Comparison of ENCODE assay signal across 9 cellular contexts in the genomic region with DNA sequence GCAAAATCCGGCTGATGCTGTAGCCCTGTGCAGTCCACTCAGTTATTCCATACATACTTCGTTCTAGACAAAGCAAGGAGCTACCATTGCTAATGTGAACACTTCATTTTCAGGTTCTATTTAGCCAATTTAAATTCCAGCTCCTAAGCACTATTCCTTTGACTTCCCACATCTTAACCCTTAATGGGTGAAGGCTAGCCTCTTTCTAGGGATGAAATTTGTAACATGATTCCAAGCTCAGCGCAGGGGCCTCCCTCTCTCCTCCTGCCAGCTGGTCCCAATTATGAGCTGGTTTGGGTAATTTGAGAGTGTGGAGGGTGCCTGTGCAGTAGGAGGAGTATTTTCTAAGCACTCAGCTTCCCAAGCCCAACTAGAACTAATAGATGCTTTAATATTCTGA. TPM values are rescaled to one million over a fixed set of nuclear protein-coding genes. Genes with fewer than 3 reads are reported as not detected.
A peak's percentile ranks its signal among the peaks of the same experiment; 100 is the strongest.
DNase-seq lines count a peak whose midpoint lies in the region; TF ChIP-seq lines count a peak whose summit lies in the region.
"Had no signal": no experiment of that assay in that cellular context is flagged by ENCODE, and none has a peak within 500 bp of the region (broad histone marks: within the 10 kb centered on the region; RNA-seq: fewer than 3 reads in every experiment).

No MANE protein-coding gene starts in this region.

- H4K5ac ChIP-seq in H9 (ENCODE audit: insufficient read length, low read depth, low read length): no peak overlapping the region

- H3K4me1 Mint-ChIP-seq in H9: peaks cover 65 to 73% of the 10 kb centered on the region in 2 experiments

- peaks cover under 1% of the 10 kb centered on the region; the same call in 1 of the 2 replicates for H3K27me3 Mint-ChIP-seq in H9 (ENCODE audit: low read depth)

- H3K14ac ChIP-seq in H9 (ENCODE audit: insufficient read depth, low read length): no peak overlapping the region

- H3K4me3 Mint-ChIP-seq in H9: peak overlapping the region in 1 of 2 experiments; percentile 18; a peak in 1 of 5 replicates

- TF ChIP-seq CTCF in H9 (conservative IDR thresholded peaks at IDR 0.05) (no peak), choroid plexus epithelial cell (conservative IDR thresholded peaks at IDR 0.05; ENCODE audit: low read depth, low read length) (no peak), thyroid gland (IDR thresholded peaks at IDR 0.05) (no peak), ovary (IDR thresholded peaks at IDR 0.05) (no peak)

- H3K23me2 ChIP-seq in H9 (ENCODE audit: insufficient read length, low read depth, low read length, poor library complexity, severe bottlenecking): no peaks in the 10 kb centered on the region

- no peak overlapping the region for H2BK12ac ChIP-seq in H9 (ENCODE audit: insufficient read length, low read depth, low read length)

- TF ChIP-seq POLR2A in thyroid gland (IDR thresholded peaks at IDR 0.05) (no peak), ovary (IDR thresholded peaks at IDR 0.05) (no peak)

- H4K8ac ChIP-seq in H9 (replicated peaks; ENCODE audit: insufficient read length, low read depth, low read length): no peak overlapping the region

- H3K79me1 ChIP-seq in H9 (ENCODE audit: insufficient read depth, low read depth, low read length, poor library complexity, severe bottlenecking): no peaks in the 10 kb centered on the region

- H3K9me3 ChIP-seq in H9 (ENCODE audit: control insufficient read depth, low read depth, low read length) (no peaks in the 10 kb centered on the region), thyroid gland (no peaks in the 10 kb centered on the region), ovary (no peaks in the 10 kb centered on the region)
- H3K9me3 ChIP-seq in effector memory CD4-positive, alpha-beta T cell (ENCODE audit: control insufficient read depth, low read length): no peaks in the 10 kb centered on the region
- H3K9me3 ChIP-seq: upper lobe of left lung had no signal

- H3K79me2 ChIP-seq in H9 (ENCODE audit: insufficient read depth, low read length): no peaks in the 10 kb centered on the region

- no peak overlapping the region for H3K4ac ChIP-seq in H9 (ENCODE audit: low read depth, low read length)

- no peak overlapping the region for H3K4me3 ChIP-seq in choroid plexus epithelial cell (ENCODE audit: low read depth, low read length)
- H3K4me3 ChIP-seq in thyroid gland (replicated peaks in 1 of 3): no peak overlapping the region
- H3K4me3 ChIP-seq in ovary: no peak overlapping the region
- H3K4me3 ChIP-seq in effector memory CD4-positive, alpha-beta T cell (ENCODE audit: insufficient read depth, low read depth, low read length, poor library complexity, severe bottlenecking): no peak overlapping the region
- H3K4me3 ChIP-seq: upper lobe of left lung had no signal

- H3K4me1 ChIP-seq in H9 (ENCODE audit: insufficient read depth, low read length) (peaks cover 19% of the 10 kb centered on the region; the same call in 1 of the 2 replicates), thyroid gland (peaks cover 0 to 13% of the 10 kb centered on the region in 2 donors), ovary (ENCODE audit: insufficient read depth) (peaks cover 4% of the 10 kb centered on the region)
- no peaks in the 10 kb centered on the region for H3K4me1 ChIP-seq in effector memory CD4-positive, alpha-beta T cell (ENCODE audit: control insufficient read depth, insufficient read depth, low read length, poor library complexity, severe bottlenecking)

- no peak overlapping the region for H4K91ac ChIP-seq in H9 (ENCODE audit: insufficient read length, low read depth, low read length)

- peaks cover 0 to 3% (median 0%) of the 10 kb centered on the region in 3 experiments; a peak in 1 of 7 replicates for H3K36me3 Mint-ChIP-seq in H9 (ENCODE audit: insufficient read depth in 1 of 3, low read depth in 3 of 3)

- H2BK15ac ChIP-seq in H9 (ENCODE audit: low read depth, low read length): no peak overlapping the region

- H2BK120ac ChIP-seq in H9 (ENCODE audit: low read depth, low read length, poor library complexity, severe bottlenecking): no peak overlapping the region

- no peak for TF ChIP-seq EP300 in ovary (IDR thresholded peaks at IDR 0.05)

- no peaks in the 10 kb centered on the region for H4K20me1 ChIP-seq in H9 (ENCODE audit: control insufficient read depth, insufficient read depth, insufficient read length)

- DNase-seq in H9 (no peak), NCI-H2171 (lab: John Stamatoyannopoulos, UW) (peak; percentile 89), choroid plexus epithelial cell (ENCODE audit: low read depth) (peak; percentile 50), retina (peak; percentile 47), thyroid gland (no peak), ovary (no peak)
- no peak for DNase-seq in effector memory CD4-positive, alpha-beta T cell
- DNase-seq: activated T-cell treated with anti-CD3 and anti-CD28 coated beads, Interleukin-2, amount 50 U/mL, for 1 hour; upper lobe of left lung had no signal

- no peak overlapping the region for H2AK5ac ChIP-seq in H9 (ENCODE audit: insufficient read length, low read length)

- H3K27ac ChIP-seq in H9 (ENCODE audit: insufficient read length, low read depth, low read length) (no peak overlapping the region), thyroid gland (no peak overlapping the region), ovary (no peak overlapping the region)
- no peak overlapping the region for H3K27ac ChIP-seq in effector memory CD4-positive, alpha-beta T cell (ENCODE audit: insufficient read depth, low read length, poor library complexity, severe bottlenecking)
- H3K27ac ChIP-seq: upper lobe of left lung had no signal

- no CpG with 5 or more reads among the region's 3 CpGs for WGBS in H9 (ENCODE audit: extremely low coverage, insufficient read length, low lambda C conversion rate)
- WGBS in thyroid gland, 2 donors: 54 to 79% methylated on average over 3 of the region's 3 CpGs
- 19 to 24% (median 23%) methylated on average over 3 of the region's 3 CpGs for WGBS in ovary, 3 donors

- H2AFZ ChIP-seq in H9 (ENCODE audit: low read length): no peak overlapping the region

- H3K36me3 ChIP-seq in thyroid gland (no peaks in the 10 kb centered on the region), ovary (no peaks in the 10 kb centered on the region)
- H3K36me3 ChIP-seq in effector memory CD4-positive, alpha-beta T cell (ENCODE audit: control insufficient read depth, insufficient read depth, low read length): no peaks in the 10 kb centered on the region
- H3K36me3 ChIP-seq: upper lobe of left lung had no signal

- no peak overlapping the region for H2BK5ac ChIP-seq in H9 (ENCODE audit: insufficient read length, low read length)

- H3T11ph ChIP-seq in H9 (ENCODE audit: low read length): no peak overlapping the region

- H3K18ac ChIP-seq in H9 (ENCODE audit: insufficient read length, low read depth, low read length): no peak overlapping the region

- H3K4me2 ChIP-seq in H9 (ENCODE audit: insufficient read depth, insufficient read length, low read length): no peak overlapping the region

- H3K23ac ChIP-seq in H9 (ENCODE audit: insufficient read length, low read depth, low read length): no peak overlapping the region

- no peak overlapping the region for H3K56ac ChIP-seq in H9 (ENCODE audit: insufficient read length, low read depth, low read length)

- no peak overlapping the region for H2BK20ac ChIP-seq in H9 (ENCODE audit: low read depth, low read length, poor library complexity, severe bottlenecking)

- intact Hi-C loops in thyroid gland (cut with DNase I): loop anchor here (10.0 kb wide), 1 partner anchor 189 kb away; no protein-coding TSS in a partner anchor
- intact Hi-C loops in ovary (cut with DNase I): loop anchor here in 1 of 4 donors (10.0 kb wide), 1 partner anchor 199 kb away; no protein-coding TSS in a partner anchor

- H3K27me3 ChIP-seq in H9 (ENCODE audit: insufficient read depth, low read length): no peaks in the 10 kb centered on the region
- no peaks in the 10 kb centered on the region for H3K27me3 ChIP-seq in thyroid gland
- no peaks in the 10 kb centered on the region for H3K27me3 ChIP-seq in ovary
- H3K27me3 ChIP-seq in effector memory CD4-positive, alpha-beta T cell (replicated peaks; ENCODE audit: control insufficient read depth, insufficient read depth, low read length, poor library complexity, severe bottlenecking): no peaks in the 10 kb centered on the region
- H3K27me3 ChIP-seq: upper lobe of left lung had no signal

- no peak overlapping the region for H3K9ac ChIP-seq in H9 (ENCODE audit: extremely low read depth, insufficient read length, low read length)

- peak overlapping the region in 2 of 3 experiments; percentile 52 to 72; a peak in 3 of 7 replicates for H3K27ac Mint-ChIP-seq in H9

- H3K9me3 Mint-ChIP-seq in H9: peaks cover 4% of the 10 kb centered on the region in 2 experiments; a peak in 2 of 5 replicates

RNA-seq across cellular contexts. Expression of a gene that starts 53.9 kb away (rescaled TPM):
- total RNA-seq in H9 (2021) (26.3 and 31.7 TPM in 2 replicates), thyroid gland (10 to 100 TPM; 18.7 to 38.7 (median 27.6) TPM), ovary (10 to 100 TPM; 26.0 to 87.6 (median 65.8) TPM)
- polyA plus RNA-seq in ovary: 100 to 1,000 TPM in 1 of 2 donors, 10 to 100 TPM in 1; 22.9 to 106 TPM

Comparison
In these comparisons a context has a peak if more than half of its experiments do, and no peak if none do; other contexts are left out.
1. DNase-seq: peak in NCI-H2171 (single experiment), choroid plexus epithelial cell (single experiment) and retina (single experiment); none in H9 (single experiment), thyroid gland (0 of 2), ovary (0 of 5) and effector memory CD4-positive, alpha-beta T cell (0 of 3).